23 cellular contexts compared by ENCODE assay signal in genomic region chr1:227308367-227309336, GRCh38.
"Had no signal": no experiment of that assay in that cellular context is flagged by ENCODE, and none has a peak within 500 bp of the region (broad histone marks: within the 10 kb centered on the region; RNA-seq: fewer than 3 reads in every experiment).

No MANE protein-coding gene starts in this region.

- H3K4me3 Mint-ChIP-seq: activated CD4-positive, alpha-beta memory T cell treated with anti-CD3 and anti-CD28 coated beads for 36 hours; activated CD4-positive, alpha-beta T cell treated with anti-CD3 and anti-CD28 coated beads for 36 hours; activated T-cell treated with anti-CD3 and anti-CD28 coated beads, Interleukin-2, amount 50 U/mL, for 4 hours; effector memory CD8-positive, alpha-beta T cell; memory B cell; natural killer cell had no signal

- H3K27ac ChIP-seq: neutrophil, suprapubic skin, WERI-Rb-1 had no signal

- H3K36me3 ChIP-seq: gastroesophageal sphincter, neutrophil, right atrium auricular region, suprapubic skin, WERI-Rb-1 had no signal

- ATAC-seq: activated CD4-positive, alpha-beta T cell treated with anti-CD3 and anti-CD28 coated beads for 36 hours; activated naive CD4-positive, alpha-beta T cell treated with anti-CD3 and anti-CD28 coated beads, Interleukin-2, amount 50 U/mL, for 72 hours; activated T-cell treated with anti-CD3 and anti-CD28 coated beads, Interleukin-2, amount 50 U/mL, for 4 hours; effector memory CD8-positive, alpha-beta T cell; gastroesophageal sphincter; left ventricle myocardium superior; mucosa of descending colon; natural killer cell had no signal

- H3K36me3 Mint-ChIP-seq: activated CD4-positive, alpha-beta memory T cell treated with anti-CD3 and anti-CD28 coated beads for 36 hours; activated naive CD4-positive, alpha-beta T cell treated with anti-CD3 and anti-CD28 coated beads, Interleukin-2, amount 50 U/mL, for 72 hours; memory B cell; natural killer cell had no signal

- H3K27me3 ChIP-seq: gastroesophageal sphincter, neutrophil, right atrium auricular region, suprapubic skin had no signal

- H3K27ac Mint-ChIP-seq: activated CD4-positive, alpha-beta memory T cell treated with anti-CD3 and anti-CD28 coated beads for 36 hours; activated CD4-positive, alpha-beta T cell treated with anti-CD3 and anti-CD28 coated beads for 36 hours; activated naive CD4-positive, alpha-beta T cell treated with anti-CD3 and anti-CD28 coated beads, Interleukin-2, amount 50 U/mL, for 72 hours; effector memory CD8-positive, alpha-beta T cell; memory B cell; natural killer cell had no signal

- H3K4me3 ChIP-seq: gastroesophageal sphincter, mucosa of descending colon, right atrium auricular region, suprapubic skin had no signal

- H3K4me1 Mint-ChIP-seq: memory B cell, natural killer cell had no signal

- H3K9me3 Mint-ChIP-seq: activated CD4-positive, alpha-beta memory T cell treated with anti-CD3 and anti-CD28 coated beads for 36 hours; activated naive CD4-positive, alpha-beta T cell treated with anti-CD3 and anti-CD28 coated beads, Interleukin-2, amount 50 U/mL, for 72 hours; activated T-cell treated with anti-CD3 and anti-CD28 coated beads, Interleukin-2, amount 50 U/mL, for 4 hours; effector memory CD8-positive, alpha-beta T cell; memory B cell; natural killer cell had no signal

- DNase-seq: activated CD4-positive, alpha-beta memory T cell treated with anti-CD3 and anti-CD28 coated beads for 36 hours; activated CD4-positive, alpha-beta T cell treated with anti-CD3 and anti-CD28 coated beads for 36 hours; activated effector memory CD4-positive, alpha-beta T cell treated with Interleukin-2 at 50 U/mL for 16 hours; activated T-cell treated with anti-CD3 and anti-CD28 coated beads, Interleukin-2, amount 50 U/mL, for 4 hours; cerebellar nuclear complex; dermis blood vessel endothelial cell; effector memory CD8-positive, alpha-beta T cell; left ventricle myocardium superior; mucosa of descending colon; natural killer cell; posterior cingulate gyrus; stimulated activated CD4-positive, alpha-beta T cell treated with anti-CD3 and anti-CD28 coated beads, Interleukin-15, amount 100 ng/mL, for 24 hours; stimulated activated CD4-positive, alpha-beta T cell treated with anti-CD3 and anti-CD28 coated beads, Interleukin-4, amount 100 ng/mL, for 1 hour; stimulated activated naive CD4-positive, alpha-beta T cell treated with Interleukin-2 at 50 U/mL for 16 hours; trophoblast cell; WERI-Rb-1 had no signal

- H3K9me3 ChIP-seq: gastroesophageal sphincter, mucosa of descending colon, neutrophil, right atrium auricular region, suprapubic skin had no signal

- FAIRE-seq: keratinocyte had no signal
